ENCODE assay signal across 28 cellular contexts in genomic region chrX:155896512-155896911, GRCh38.
"Had no signal": no experiment of that assay in that cellular context is flagged by ENCODE, and none has a peak within 500 bp of the region (broad histone marks: within the 10 kb centered on the region; RNA-seq: fewer than 3 reads in every experiment).

No MANE protein-coding gene starts in this region.

- H3K4me3 Mint-ChIP-seq: activated CD4-positive, alpha-beta memory T cell treated with anti-CD3 and anti-CD28 coated beads, Interleukin-2, amount 10 ng/mL, durations not matched to agents 7 days and 5 days; activated CD4-positive, alpha-beta T cell treated with anti-CD3 and anti-CD28 coated beads, Interleukin-2, amount 10 ng/mL, durations not matched to agents 7 days and 5 days; activated naive CD4-positive, alpha-beta T cell treated with anti-CD3 and anti-CD28 coated beads, Interleukin-2, amount 50 U/mL, for 24 hours; activated naive CD8-positive, alpha-beta T cell treated with anti-CD3 and anti-CD28 coated beads, Interleukin-2, amount 50 U/mL, for 24 hours; immature natural killer cell; nephron; T-helper 1 cell treated with Interleukin-12 subunit alpha and Interleukin-12 subunit beta and Interleukin-4 antibody, amounts not matched to agents 30 μg/mL and 1 μg/mL, for 36 hours; WTC11 had no signal

- H3K9me3 Mint-ChIP-seq: activated CD4-positive, alpha-beta memory T cell treated with anti-CD3 and anti-CD28 coated beads, Interleukin-2, amount 10 ng/mL, durations not matched to agents 7 days and 5 days; activated CD4-positive, alpha-beta T cell treated with anti-CD3 and anti-CD28 coated beads, Interleukin-2, amount 10 ng/mL, durations not matched to agents 7 days and 5 days; activated naive CD4-positive, alpha-beta T cell treated with anti-CD3 and anti-CD28 coated beads, Interleukin-2, amount 50 U/mL, for 24 hours had no signal

- DNase-seq: activated CD4-positive, alpha-beta memory T cell treated with anti-CD3 and anti-CD28 coated beads, Interleukin-2, amount 10 ng/mL, durations not matched to agents 7 days and 5 days; activated CD4-positive, alpha-beta T cell treated with anti-CD3 and anti-CD28 coated beads for 1 hour; activated CD4-positive, alpha-beta T cell treated with anti-CD3 and anti-CD28 coated beads, Interleukin-2, amount 10 ng/mL, durations not matched to agents 7 days and 5 days; activated naive CD8-positive, alpha-beta T cell treated with anti-CD3 and anti-CD28 coated beads, Interleukin-2, amount 50 U/mL, for 24 hours; activated T-cell treated with anti-CD3 and anti-CD28 coated beads, Interleukin-2, amount 50 U/mL, for 48 hours; caudate nucleus; cortex of kidney; heart left ventricle; hypothalamus; immature natural killer cell; left ventricle myocardium inferior; stimulated activated CD4-positive, alpha-beta T cell treated with anti-CD3 and anti-CD28 coated beads, Interleukin-12 subunit alpha, Interleukin-12 subunit beta, amount 100 ng/mL, for 4 hours; stimulated activated CD4-positive, alpha-beta T cell treated with anti-CD3 and anti-CD28 coated beads, Interleukin-4, amount 100 ng/mL, for 1 hour; stimulated activated naive CD8-positive, alpha-beta T cell treated with anti-CD3 and anti-CD28 coated beads, Interleukin-15, Interleukin-2, amounts not matched to agents 100 U/mL and 50 U/mL, for 24 hours; T-helper 9 cell; testis; trophoblast cell had no signal

- FAIRE-seq: endothelial cell of umbilical vein, urothelium cell line had no signal

- H3K9me3 ChIP-seq: testis had no signal

- H3K4me1 ChIP-seq: heart left ventricle, left ventricle myocardium inferior, testis had no signal

- H3K4me1 Mint-ChIP-seq: nephron, WTC11 had no signal

- H3K27me3 Mint-ChIP-seq: activated CD4-positive, alpha-beta memory T cell treated with anti-CD3 and anti-CD28 coated beads, Interleukin-2, amount 10 ng/mL, durations not matched to agents 7 days and 5 days; activated CD4-positive, alpha-beta T cell treated with anti-CD3 and anti-CD28 coated beads, Interleukin-2, amount 10 ng/mL, durations not matched to agents 7 days and 5 days; activated naive CD4-positive, alpha-beta T cell treated with anti-CD3 and anti-CD28 coated beads, Interleukin-2, amount 50 U/mL, for 24 hours; activated naive CD8-positive, alpha-beta T cell treated with anti-CD3 and anti-CD28 coated beads, Interleukin-2, amount 50 U/mL, for 24 hours; progenitor cell of endocrine pancreas had no signal

- H3K4me3 ChIP-seq: heart left ventricle, left ventricle myocardium inferior, lung, skin epidermis, testis had no signal

- H3K27ac Mint-ChIP-seq: activated CD4-positive, alpha-beta memory T cell treated with anti-CD3 and anti-CD28 coated beads, Interleukin-2, amount 10 ng/mL, durations not matched to agents 7 days and 5 days; activated CD4-positive, alpha-beta T cell treated with anti-CD3 and anti-CD28 coated beads, Interleukin-2, amount 10 ng/mL, durations not matched to agents 7 days and 5 days; activated naive CD4-positive, alpha-beta T cell treated with anti-CD3 and anti-CD28 coated beads, Interleukin-2, amount 50 U/mL, for 24 hours; activated naive CD8-positive, alpha-beta T cell treated with anti-CD3 and anti-CD28 coated beads, Interleukin-2, amount 50 U/mL, for 24 hours; activated T-helper 2 cell treated with anti-CD3 and anti-CD28 coated beads, Interferon-gamma antibody, Interleukin-2, Interleukin-4, amounts not matched to agents 10 μg/mL and 5 μg/mL and 100 μg/mL, durations not matched to agents 14 hours and 24 hours and 36 hours; immature natural killer cell; nephron; progenitor cell of endocrine pancreas; T-helper 1 cell treated with Interleukin-12 subunit alpha and Interleukin-12 subunit beta and Interleukin-4 antibody, amounts not matched to agents 30 μg/mL and 1 μg/mL, for 36 hours; WTC11 had no signal

- H3K27ac ChIP-seq: heart left ventricle, left ventricle myocardium inferior, skin epidermis, testis had no signal

- H3K27me3 ChIP-seq: heart left ventricle, testis had no signal

- ATAC-seq: activated naive CD8-positive, alpha-beta T cell treated with anti-CD3 and anti-CD28 coated beads, Interleukin-2, amount 50 U/mL, for 24 hours; heart left ventricle; sciatic nerve; stimulated activated naive CD8-positive, alpha-beta T cell treated with anti-CD3 and anti-CD28 coated beads, Interleukin-15, Interleukin-2, amounts not matched to agents 100 U/mL and 50 U/mL, for 24 hours; WTC11 had no signal
